ENCODE assay signal across 8 cellular contexts in the genomic region with DNA sequence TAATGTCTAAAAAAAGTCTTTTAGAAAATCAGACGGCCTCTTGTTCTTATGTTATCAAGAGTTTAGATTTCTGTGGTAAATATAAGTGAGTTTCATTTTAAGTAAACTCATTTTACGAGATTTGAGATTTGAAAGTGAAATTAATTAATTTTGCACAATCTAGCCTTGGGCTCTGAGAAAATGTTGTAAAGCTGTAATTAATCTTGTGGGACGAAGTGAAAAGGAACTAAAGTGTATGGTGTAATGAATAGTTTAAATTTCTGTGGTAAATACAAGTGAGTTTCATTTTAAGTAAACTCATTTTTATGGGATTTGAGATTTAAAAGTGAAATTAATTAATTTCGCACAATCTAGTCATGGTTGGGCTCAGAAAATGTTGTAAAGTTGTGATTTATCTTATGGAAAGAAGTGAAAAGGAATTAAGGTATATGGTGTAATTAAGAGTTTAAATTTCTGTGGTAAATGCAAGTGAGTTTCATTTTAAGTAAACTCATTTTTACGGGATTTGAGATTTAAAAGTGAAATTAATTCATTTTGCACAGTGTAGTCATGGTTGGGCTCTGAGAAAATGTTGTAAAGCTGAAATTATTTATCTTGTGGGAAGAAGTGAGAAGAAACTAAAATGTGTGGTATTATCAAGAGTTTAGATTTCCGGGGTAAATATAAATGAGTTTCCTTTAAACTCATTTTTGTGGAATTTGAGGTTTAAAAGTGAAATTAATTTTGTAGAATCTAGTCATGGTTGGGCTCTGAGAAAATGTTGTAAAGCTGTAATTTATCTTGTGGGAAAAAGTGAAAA. TPM values are rescaled to one million over a fixed set of nuclear protein-coding genes. Genes with fewer than 3 reads are reported as not detected.
DNase-seq lines count a peak whose midpoint lies in the region; ATAC-seq lines count a peak whose summit lies in the region.

No MANE protein-coding gene starts in this region.

- no peaks in the 10 kb centered on the region for H3K9me3 ChIP-seq in stomach smooth muscle (ENCODE audit: control insufficient read depth in 2 of 2, low read length in 2 of 2)

- peak overlapping the region; percentile 77 to 92 for H3K9ac ChIP-seq in stomach smooth muscle (ENCODE audit: low read length in 2 of 2)

- H3K27me3 ChIP-seq in stomach smooth muscle (ENCODE audit: control insufficient read depth in 1 of 2, insufficient read depth in 2 of 2, low read length in 2 of 2) = peaks cover 0 to 2% of the 10 kb centered on the region in 2 donors

- peak overlapping the region; percentile 77 to 78 for H3K4me3 ChIP-seq in stomach smooth muscle (ENCODE audit: low read length in 2 of 2)

- H3K4me1 Mint-ChIP-seq in T-helper 1 cell treated with Interleukin-12 subunit alpha and Interleukin-12 subunit beta and Interleukin-4 antibody, amounts not matched to agents 30 μg/mL and 1 μg/mL, for 36 hours (ENCODE audit: low read depth) = peaks cover 13% of the 10 kb centered on the region
- peaks cover 23 to 29% of the 10 kb centered on the region in 2 donors for H3K4me1 Mint-ChIP-seq in immature natural killer cell

- no peaks in the 10 kb centered on the region for H3K36me3 ChIP-seq in stomach smooth muscle (ENCODE audit: control insufficient read depth in 2 of 2, insufficient read depth in 2 of 2, low read length in 2 of 2)

- DNase-seq in T-helper 1 cell (no peak), immature natural killer cell (peak; percentile 2 to 21 (median 9)), RKO (ENCODE audit: low spot score) (no peak), NCI-H2227 (lab: John Stamatoyannopoulos, UW; ENCODE audit: unreplicated experiment) (no peak), EL (no peak)
- no peak for DNase-seq in activated naive CD4-positive, alpha-beta T cell treated with anti-CD3 and anti-CD28 coated beads, Interleukin-2, amount 50 U/mL, for 72 hours (ENCODE audit: low spot score in 2 of 2)

- no peak overlapping the region for H3K27ac ChIP-seq in stomach smooth muscle (ENCODE audit: low read length)

- H3K9me3 Mint-ChIP-seq in T-helper 1 cell treated with Interleukin-12 subunit alpha and Interleukin-12 subunit beta and Interleukin-4 antibody, amounts not matched to agents 30 μg/mL and 1 μg/mL, for 36 hours = no peaks in the 10 kb centered on the region
- H3K9me3 Mint-ChIP-seq in activated naive CD4-positive, alpha-beta T cell treated with anti-CD3 and anti-CD28 coated beads, Interleukin-2, amount 50 U/mL, for 72 hours = no peaks in the 10 kb centered on the region
- H3K9me3 Mint-ChIP-seq in immature natural killer cell = peaks cover 0 to 2% (median 0%) of the 10 kb centered on the region in 6 donors

- no peaks in the 10 kb centered on the region for H3K36me3 Mint-ChIP-seq in T-helper 1 cell treated with Interleukin-12 subunit alpha and Interleukin-12 subunit beta and Interleukin-4 antibody, amounts not matched to agents 30 μg/mL and 1 μg/mL, for 36 hours (ENCODE audit: low read depth)
- H3K36me3 Mint-ChIP-seq in activated naive CD4-positive, alpha-beta T cell treated with anti-CD3 and anti-CD28 coated beads, Interleukin-2, amount 50 U/mL, for 72 hours = peaks cover 0 to 9% of the 10 kb centered on the region in 2 donors
- H3K36me3 Mint-ChIP-seq in immature natural killer cell = no peaks in the 10 kb centered on the region

- H3K27me3 Mint-ChIP-seq in T-helper 1 cell treated with Interleukin-12 subunit alpha and Interleukin-12 subunit beta and Interleukin-4 antibody, amounts not matched to agents 30 μg/mL and 1 μg/mL, for 36 hours (ENCODE audit: low read depth) = peaks cover 47% of the 10 kb centered on the region
- peaks cover 17 to 33% (median 17%) of the 10 kb centered on the region in 3 donors for H3K27me3 Mint-ChIP-seq in immature natural killer cell (ENCODE audit: low read depth in 3 of 3)

- peaks cover 5% of the 10 kb centered on the region for H3K4me1 ChIP-seq in stomach smooth muscle (ENCODE audit: control insufficient read depth, insufficient read depth, low read length)

- H3K27ac Mint-ChIP-seq in T-helper 1 cell treated with Interleukin-12 subunit alpha and Interleukin-12 subunit beta and Interleukin-4 antibody, amounts not matched to agents 30 μg/mL and 1 μg/mL, for 36 hours = no peak overlapping the region
- H3K27ac Mint-ChIP-seq in activated naive CD4-positive, alpha-beta T cell treated with anti-CD3 and anti-CD28 coated beads, Interleukin-2, amount 50 U/mL, for 72 hours = peak overlapping the region; percentile 93 to 98
- H3K27ac Mint-ChIP-seq in immature natural killer cell = peak overlapping the region; percentile 65 to 91 (median 78)

- peak overlapping the region; percentile 83 for H3K4me3 Mint-ChIP-seq in T-helper 1 cell treated with Interleukin-12 subunit alpha and Interleukin-12 subunit beta and Interleukin-4 antibody, amounts not matched to agents 30 μg/mL and 1 μg/mL, for 36 hours
- H3K4me3 Mint-ChIP-seq in immature natural killer cell = peak overlapping the region; percentile 81 to 89 (median 86)

- ATAC-seq in activated naive CD4-positive, alpha-beta T cell treated with anti-CD3 and anti-CD28 coated beads, Interleukin-2, amount 50 U/mL, for 72 hours = peak in 1 of 2 donors; percentile 36

RNA-seq across cellular contexts. Expression of a gene that starts 1.6 kb away (rescaled TPM):
- 10 to 100 TPM in 1 of 2 donors, 1 to 10 TPM in 1; 3.6 to 28.3 TPM for total RNA-seq in activated naive CD4-positive, alpha-beta T cell treated with anti-CD3 and anti-CD28 coated beads, Interleukin-2, amount 50 U/mL, for 72 hours
- polyA plus RNA-seq in immature natural killer cell = 1 to 10 TPM in 2 of 3 donors, not detected in 1; 1.3 to 2.2 TPM

Comparison
In these comparisons a context has a peak if more than half of its experiments do, and no peak if none do; other contexts are left out.
1. DNase-seq: peak in immature natural killer cell (3 of 3); none in T-helper 1 cell (0 of 5), activated naive CD4-positive, alpha-beta T cell treated with anti-CD3 and anti-CD28 coated beads, Interleukin-2, amount 50 U/mL, for 72 hours (0 of 2), RKO (single experiment), NCI-H2227 (single experiment) and EL (single experiment).